Comparison of ENCODE assay signal across 17 cellular contexts in genomic region chr3:125001557-125002413, GRCh38. TPM values are rescaled to one million over a fixed set of nuclear protein-coding genes. Genes with fewer than 3 reads are reported as not detected.
DNase-seq lines count a peak whose midpoint lies in the region; ATAC-seq and TF ChIP-seq lines count a peak whose summit lies in the region.
"Had no signal": no experiment of that assay in that cellular context is flagged by ENCODE, and none has a peak within 500 bp of the region (broad histone marks: within the 10 kb centered on the region; RNA-seq: fewer than 3 reads in every experiment).

No MANE protein-coding gene starts in this region.

- TF ChIP-seq EP300 in gastroesophageal sphincter (IDR thresholded peaks at IDR 0.05) (no peak), SK-N-SH (IDR thresholded peaks at IDR 0.05; ENCODE audit: borderline replicate concordance in 1 of 2, low read depth in 1 of 2, low read length in 1 of 2) (no peak)

- H4K20me1 ChIP-seq in Karpas-422 (ENCODE audit: insufficient read depth, low read depth, low read length) (no peaks in the 10 kb centered on the region; the same call in 1 of the 2 replicates), neural progenitor cell (ENCODE audit: low read depth) (no peaks in the 10 kb centered on the region), SK-N-SH (ENCODE audit: insufficient read depth) (no peaks in the 10 kb centered on the region)

- H3K4me1 ChIP-seq in Karpas-422 (ENCODE audit: low read length) (peaks cover 42% of the 10 kb centered on the region), gastroesophageal sphincter (peaks cover 4 to 68% (median 37%) of the 10 kb centered on the region in 3 donors), neural progenitor cell (peaks cover 79% of the 10 kb centered on the region), SK-N-SH (ENCODE audit: control insufficient read depth in 1 of 2, insufficient read depth in 2 of 2, low read depth in 1 of 2, low read length in 1 of 2) (peaks cover 0 to 42% of the 10 kb centered on the region in 2 experiments; a peak in 2 of 4 replicates)
- H3K4me1 ChIP-seq in CD8-positive, alpha-beta memory T cell (ENCODE audit: insufficient read depth, low read length) = peaks cover 21% of the 10 kb centered on the region

- TF ChIP-seq RAD21 in SK-N-SH (IDR thresholded peaks at IDR 0.05; ENCODE audit: low read length) = no peak

- no peak for DNase-seq in activated CD4-positive, alpha-beta T cell treated with anti-CD3 and anti-CD28 coated beads for 36 hours
- no peak for DNase-seq in activated CD4-positive, alpha-beta T cell treated with anti-CD3 and anti-CD28 coated beads for 4 hours
- no peak for DNase-seq in Karpas-422
- DNase-seq in neural progenitor cell (ENCODE audit: low spot score) = no peak
- no peak for DNase-seq in SK-N-SH
- no peak for DNase-seq in CD8-positive, alpha-beta memory T cell
- DNase-seq: activated CD4-positive, alpha-beta T cell treated with anti-CD3 and anti-CD28 coated beads, Interleukin-2, amount 50 U/mL, for 48 hours; effector CD4-positive, alpha-beta T cell; mesenchymal stem cell; NCI-H345; NK-92 treated with Interleukin-12 subunit alpha and Interleukin-12 subunit beta, amount 100 ng/mL, for 24 hours; ovary; T1000 had no signal

- H3K9ac ChIP-seq in Karpas-422 (ENCODE audit: low read length) (no peak overlapping the region), neural progenitor cell (no peak overlapping the region), SK-N-SH (no peak overlapping the region)

- H3K27ac Mint-ChIP-seq in activated CD4-positive, alpha-beta T cell treated with anti-CD3 and anti-CD28 coated beads for 36 hours = peak overlapping the region; percentile 39
- peak overlapping the region; percentile 80 for H3K27ac Mint-ChIP-seq in neural progenitor cell
- peak overlapping the region in 2 of 8 donors; percentile 0 to 5 for H3K27ac Mint-ChIP-seq in CD8-positive, alpha-beta memory T cell
- H3K27ac Mint-ChIP-seq: activated T-helper 17 cell treated with anti-CD3 and anti-CD28 coated beads, Interleukin-2, amount 50 U/mL, for 72 hours had no signal

- intact Hi-C loops in activated CD4-positive, alpha-beta T cell treated with anti-CD3 and anti-CD28 coated beads for 36 hours (cut with DNase I, micrococcal nuclease) = no loop called here

- H3K4me2 ChIP-seq in Karpas-422 (ENCODE audit: low read depth, low read length, poor library complexity, severe bottlenecking) (no peak overlapping the region), neural progenitor cell (no peak overlapping the region), SK-N-SH (no peak overlapping the region)

- TF ChIP-seq CTCF in gastroesophageal sphincter (IDR thresholded peaks at IDR 0.05) (no peak), neural progenitor cell (IDR thresholded peaks at IDR 0.05) (no peak), SK-N-SH (IDR thresholded peaks at IDR 0.05) (no peak)

- H3K9me3 ChIP-seq in Karpas-422 (ENCODE audit: low read length) = no peaks in the 10 kb centered on the region
- H3K9me3 ChIP-seq in gastroesophageal sphincter = no peaks in the 10 kb centered on the region
- H3K9me3 ChIP-seq in neural progenitor cell (ENCODE audit: low read depth) = no peaks in the 10 kb centered on the region
- H3K9me3 ChIP-seq in SK-N-SH = no peaks in the 10 kb centered on the region
- no peaks in the 10 kb centered on the region for H3K9me3 ChIP-seq in CD8-positive, alpha-beta memory T cell (ENCODE audit: low read length)
- H3K9me3 ChIP-seq: ovary had no signal

- H2AFZ ChIP-seq in Karpas-422 (ENCODE audit: low read length) = no peak overlapping the region
- no peak overlapping the region for H2AFZ ChIP-seq in neural progenitor cell (replicated peaks)
- H2AFZ ChIP-seq in SK-N-SH (ENCODE audit: low read depth) = no peak overlapping the region

- no peaks in the 10 kb centered on the region for H3K27me3 ChIP-seq in Karpas-422 (ENCODE audit: low read length)
- no peaks in the 10 kb centered on the region for H3K27me3 ChIP-seq in gastroesophageal sphincter
- no peaks in the 10 kb centered on the region for H3K27me3 ChIP-seq in neural progenitor cell
- no peaks in the 10 kb centered on the region for H3K27me3 ChIP-seq in SK-N-SH (ENCODE audit: insufficient read depth)
- no peaks in the 10 kb centered on the region for H3K27me3 ChIP-seq in CD8-positive, alpha-beta memory T cell (ENCODE audit: insufficient read depth, low read length, poor library complexity, severe bottlenecking)
- H3K27me3 ChIP-seq: ovary had no signal

- peaks cover 28% of the 10 kb centered on the region for H3K4me1 Mint-ChIP-seq in activated CD4-positive, alpha-beta T cell treated with anti-CD3 and anti-CD28 coated beads for 36 hours
- peaks cover 93% of the 10 kb centered on the region for H3K4me1 Mint-ChIP-seq in neural progenitor cell
- H3K4me1 Mint-ChIP-seq in CD8-positive, alpha-beta memory T cell = peaks cover 0 to 5% (median 0%) of the 10 kb centered on the region in 3 donors
- H3K4me1 Mint-ChIP-seq: activated T-helper 17 cell treated with anti-CD3 and anti-CD28 coated beads, Interleukin-2, amount 50 U/mL, for 72 hours had no signal

- H3K9me2 ChIP-seq in Karpas-422 (replicated peaks; ENCODE audit: insufficient read depth, low read length) (no peaks in the 10 kb centered on the region), SK-N-SH (no peaks in the 10 kb centered on the region)

- peaks cover 21% of the 10 kb centered on the region for H3K79me2 ChIP-seq in Karpas-422 (ENCODE audit: low read length)
- H3K79me2 ChIP-seq in neural progenitor cell (ENCODE audit: low read depth) = no peaks in the 10 kb centered on the region
- peaks cover 4% of the 10 kb centered on the region; the same call in 1 of the 2 replicates for H3K79me2 ChIP-seq in SK-N-SH (ENCODE audit: insufficient read depth)

- peaks cover 89% of the 10 kb centered on the region for H3K36me3 ChIP-seq in Karpas-422 (ENCODE audit: insufficient read depth, low read length)
- peaks cover 0 to 90% of the 10 kb centered on the region in 2 donors for H3K36me3 ChIP-seq in gastroesophageal sphincter
- peaks cover 5% of the 10 kb centered on the region for H3K36me3 ChIP-seq in neural progenitor cell
- peaks cover 59 to 85% of the 10 kb centered on the region in 2 experiments for H3K36me3 ChIP-seq in SK-N-SH (replicated peaks in 1 of 2; ENCODE audit: control insufficient read depth in 1 of 2, insufficient read depth in 2 of 2, low read length in 1 of 2)
- peaks cover 39% of the 10 kb centered on the region for H3K36me3 ChIP-seq in CD8-positive, alpha-beta memory T cell (ENCODE audit: insufficient read depth, low read length)
- H3K36me3 ChIP-seq: ovary had no signal

- H3K9me3 Mint-ChIP-seq in activated CD4-positive, alpha-beta T cell treated with anti-CD3 and anti-CD28 coated beads for 36 hours (ENCODE audit: low read depth) = no peaks in the 10 kb centered on the region
- no peaks in the 10 kb centered on the region for H3K9me3 Mint-ChIP-seq in neural progenitor cell
- H3K9me3 Mint-ChIP-seq in CD8-positive, alpha-beta memory T cell = no peaks in the 10 kb centered on the region
- H3K9me3 Mint-ChIP-seq: activated T-helper 17 cell treated with anti-CD3 and anti-CD28 coated beads, Interleukin-2, amount 50 U/mL, for 72 hours had no signal

- CTCF ChIA-PET in activated CD4-positive, alpha-beta T cell treated with anti-CD3 and anti-CD28 coated beads for 36 hours (lab: Charles Lee) = no interaction called here
- CTCF ChIA-PET in SK-N-SH (lab: Yijun Ruan, JAX) = interaction anchor here (1.4 kb wide), 2 partner anchors 434 to 437 kb away, joined by 3 read pairs; no protein-coding TSS in a partner anchor
- CTCF ChIA-PET in CD8-positive, alpha-beta memory T cell (lab: Charles Lee) = interaction anchor here (0.6 to 1.3 kb wide), 2 partner anchors 148 to 304 kb away, joined by 3 read pairs; no protein-coding TSS in a partner anchor

- peaks cover 31% of the 10 kb centered on the region for H3K36me3 Mint-ChIP-seq in activated CD4-positive, alpha-beta T cell treated with anti-CD3 and anti-CD28 coated beads for 36 hours (ENCODE audit: low read depth)
- peaks cover 35% of the 10 kb centered on the region for H3K36me3 Mint-ChIP-seq in neural progenitor cell
- H3K36me3 Mint-ChIP-seq in CD8-positive, alpha-beta memory T cell = peaks cover 15 to 100% (median 33%) of the 10 kb centered on the region in 3 donors

- H3K27ac ChIP-seq in Karpas-422 (ENCODE audit: low read length) (peak overlapping the region; percentile 26; the same call in 1 of the 2 replicates), gastroesophageal sphincter (peak overlapping the region in 3 of 4 donors; percentile 67 to 76 (median 68)), neural progenitor cell (peak overlapping the region; percentile 50), SK-N-SH (ENCODE audit: low read depth in 2 of 2, low read length in 1 of 2) (no peak overlapping the region)
- H3K27ac ChIP-seq in CD8-positive, alpha-beta memory T cell (ENCODE audit: low read depth, low read length) = no peak overlapping the region
- H3K27ac ChIP-seq: ovary had no signal

- 49 to 86% methylated on average over 8 to 10 of the region's 12 CpGs for WGBS in gastroesophageal sphincter (ENCODE audit: low coverage in 1 of 2), 2 donors
- 96% methylated on average over 9 of the region's 12 CpGs for WGBS in SK-N-SH (ENCODE audit: low lambda C conversion rate)

- H3F3A ChIP-seq in neural progenitor cell (ENCODE audit: low read depth) = peaks cover 42% of the 10 kb centered on the region
- H3F3A ChIP-seq in SK-N-SH (replicated peaks; ENCODE audit: insufficient read depth) = peaks cover 4% of the 10 kb centered on the region

- no peak overlapping the region for H3K4me3 ChIP-seq in Karpas-422 (ENCODE audit: low read length)
- no peak overlapping the region for H3K4me3 ChIP-seq in gastroesophageal sphincter
- H3K4me3 ChIP-seq in neural progenitor cell = no peak overlapping the region
- no peak overlapping the region for H3K4me3 ChIP-seq in SK-N-SH (ENCODE audit: low read depth in 2 of 2, low read length in 1 of 2)
- no peak overlapping the region for H3K4me3 ChIP-seq in CD8-positive, alpha-beta memory T cell (ENCODE audit: low read length)
- H3K4me3 ChIP-seq: ovary had no signal

- no peak overlapping the region for H3K4me3 Mint-ChIP-seq in activated CD4-positive, alpha-beta T cell treated with anti-CD3 and anti-CD28 coated beads for 36 hours
- H3K4me3 Mint-ChIP-seq in neural progenitor cell = peak overlapping the region; percentile 30
- H3K4me3 Mint-ChIP-seq in CD8-positive, alpha-beta memory T cell = no peak overlapping the region
- H3K4me3 Mint-ChIP-seq: activated T-helper 17 cell treated with anti-CD3 and anti-CD28 coated beads, Interleukin-2, amount 50 U/mL, for 72 hours had no signal

- peak; percentile 43 for ATAC-seq in activated CD4-positive, alpha-beta T cell treated with anti-CD3 and anti-CD28 coated beads for 36 hours
- ATAC-seq in gastroesophageal sphincter (no peak), HG02763 (IDR thresholded peaks at IDR 0.05; ENCODE audit: unreplicated experiment) (no peak)
- ATAC-seq: activated T-helper 17 cell treated with anti-CD3 and anti-CD28 coated beads, Interleukin-2, amount 50 U/mL, for 72 hours; HCT116 had no signal

- no peak for TF ChIP-seq POLR2A in gastroesophageal sphincter (IDR thresholded peaks at IDR 0.05)

- no peaks in the 10 kb centered on the region for H3K27me3 Mint-ChIP-seq in activated CD4-positive, alpha-beta T cell treated with anti-CD3 and anti-CD28 coated beads for 36 hours
- H3K27me3 Mint-ChIP-seq in neural progenitor cell (ENCODE audit: insufficient read depth, low read depth) = peaks cover 2% of the 10 kb centered on the region
- no peaks in the 10 kb centered on the region for H3K27me3 Mint-ChIP-seq in CD8-positive, alpha-beta memory T cell
- H3K27me3 Mint-ChIP-seq: activated T-helper 17 cell treated with anti-CD3 and anti-CD28 coated beads, Interleukin-2, amount 50 U/mL, for 72 hours had no signal

- POLR2A ChIA-PET in activated CD4-positive, alpha-beta T cell treated with anti-CD3 and anti-CD28 coated beads for 36 hours (lab: Charles Lee) = no interaction called here
- POLR2A ChIA-PET in SK-N-SH (lab: Yijun Ruan, JAX) = no interaction called here
- POLR2A ChIA-PET in CD8-positive, alpha-beta memory T cell (lab: Charles Lee) = no interaction called here

RNA-seq across cellular contexts. Expression of gene HEG1, which starts 54.0 kb away (rescaled TPM):
- 1 to 10 TPM; 5.9 to 6.4 TPM for total RNA-seq in activated CD4-positive, alpha-beta T cell treated with anti-CD3 and anti-CD28 coated beads for 36 hours
- 57.3 and 57.9 TPM in 2 replicates for total RNA-seq in Karpas-422 (2014; rRNA removed; shearing (Covaris generic); ENCODE audit: low replicate concordance)
- total RNA-seq in gastroesophageal sphincter (10 to 100 TPM; 55.9 to 85.5 (median 78.9) TPM), neural progenitor cell (ENCODE audit: low replicate concordance) (11.4 and 16.4 TPM in 2 replicates)
- polyA plus RNA-seq in SK-N-SH (2012; rRNA removed) = 27.7 and 29.1 TPM in 2 replicates
- 27.1 and 30.0 TPM in 2 replicates for polyA plus RNA-seq in SK-N-SH (2012; cell fraction: cytosol; rRNA removed)
- 33.3 and 48.2 TPM in 2 replicates for polyA plus RNA-seq in SK-N-SH (2012; cell fraction: nucleus; rRNA removed)
- total RNA-seq in CD8-positive, alpha-beta memory T cell = 10 to 100 TPM; 20.9 to 21.3 TPM
- polyA plus RNA-seq in CD8-positive, alpha-beta memory T cell = 6.3 TPM

Comparison
In these comparisons a context has a peak if more than half of its experiments do, and no peak if none do; other contexts are left out.
1. H3K27ac ChIP-seq: peak in Karpas-422 (single experiment), gastroesophageal sphincter (3 of 4) and neural progenitor cell (single experiment); none in SK-N-SH (0 of 2) and CD8-positive, alpha-beta memory T cell (single experiment).